Comparison of ENCODE assay signal across 16 cellular contexts in genomic region chr14:48967419-48967818, GRCh38.
DNase-seq lines count a peak whose midpoint lies in the region; ATAC-seq and TF ChIP-seq lines count a peak whose summit lies in the region.
"Had no signal": no experiment of that assay in that cellular context is flagged by ENCODE, and none has a peak within 500 bp of the region (broad histone marks: within the 10 kb centered on the region; RNA-seq: fewer than 3 reads in every experiment).

No MANE protein-coding gene starts in this region.

- ATAC-seq in IMR-90 (ENCODE audit: low read depth) (no peak), GM19463 (IDR thresholded peaks at IDR 0.05; ENCODE audit: unreplicated experiment) (no peak), T-cell (replicated peaks in 1 of 4) (no peak)

- H3K56ac ChIP-seq in IMR-90 (ENCODE audit: extremely low read depth, insufficient read depth, low read length): no peak overlapping the region

- H3K4me2 ChIP-seq in IMR-90 (ENCODE audit: low read depth, low read length): no peak overlapping the region
- no peak overlapping the region for H3K4me2 ChIP-seq in mesenchymal stem cell (ENCODE audit: low read length, poor library complexity, severe bottlenecking)
- no peak overlapping the region for H3K4me2 ChIP-seq in trophoblast cell (ENCODE audit: low read length)

- H3K36me3 ChIP-seq in IMR-90 (ENCODE audit: control insufficient read depth, insufficient read depth, low read length): no peaks in the 10 kb centered on the region
- no peaks in the 10 kb centered on the region for H3K36me3 ChIP-seq in mesenchymal stem cell (ENCODE audit: control insufficient read depth in 1 of 2, insufficient read depth in 2 of 2, low read depth in 1 of 2, low read length in 2 of 2)
- H3K36me3 ChIP-seq in trophoblast cell (ENCODE audit: control insufficient read depth in 1 of 2, insufficient read depth in 2 of 2, low read length in 2 of 2): no peaks in the 10 kb centered on the region
- H3K36me3 ChIP-seq: BE2C, HAP-1 had no signal

- TF ChIP-seq POLR2A in IMR-90 (IDR thresholded peaks at IDR 0.05; ENCODE audit: low read depth, low read length): no peak

- no peak overlapping the region for H4K5ac ChIP-seq in IMR-90 (ENCODE audit: low read depth, low read length)

- H3K27me3 Mint-ChIP-seq in T-cell: peaks cover 3 to 7% of the 10 kb centered on the region in 2 donors
- H3K27me3 Mint-ChIP-seq: CD4-positive, CD25-positive, alpha-beta regulatory T cell; CD8-positive, alpha-beta memory T cell had no signal

- H3K79me1 ChIP-seq in IMR-90 (ENCODE audit: low read depth in 1 of 2, low read length in 2 of 2): no peaks in the 10 kb centered on the region
- no peaks in the 10 kb centered on the region for H3K79me1 ChIP-seq in mesenchymal stem cell (replicated peaks; ENCODE audit: low read length, poor library complexity, severe bottlenecking)
- H3K79me1 ChIP-seq in trophoblast cell (ENCODE audit: low read length): no peaks in the 10 kb centered on the region

- no peak overlapping the region for H3K9ac ChIP-seq in IMR-90 (ENCODE audit: low read depth, low read length)
- no peak overlapping the region for H3K9ac ChIP-seq in mesenchymal stem cell (ENCODE audit: low read length)
- H3K9ac ChIP-seq in trophoblast cell (ENCODE audit: low read length): no peak overlapping the region
- H3K9ac ChIP-seq: GM23248 had no signal

- H3K27ac Mint-ChIP-seq in T-cell: no peak overlapping the region
- H3K27ac Mint-ChIP-seq: CD4-positive, CD25-positive, alpha-beta regulatory T cell; CD8-positive, alpha-beta memory T cell had no signal

- H3K79me2 ChIP-seq in trophoblast cell (ENCODE audit: control insufficient read depth, insufficient read depth, low read length, poor library complexity): no peaks in the 10 kb centered on the region

- no peak overlapping the region for H2AFZ ChIP-seq in IMR-90 (replicated peaks; ENCODE audit: low read length, poor library complexity)
- no peak overlapping the region for H2AFZ ChIP-seq in mesenchymal stem cell (ENCODE audit: low read depth, low read length)
- H2AFZ ChIP-seq in trophoblast cell (ENCODE audit: insufficient read depth, low read length, poor library complexity): no peak overlapping the region
- H2AFZ ChIP-seq: GM23248 had no signal

- no peaks in the 10 kb centered on the region for H3K9me1 ChIP-seq in IMR-90 (ENCODE audit: insufficient read depth, low read length)

- H4K8ac ChIP-seq in IMR-90 (ENCODE audit: low read depth in 2 of 2, low read length in 2 of 2) (no peak overlapping the region), mesenchymal stem cell (ENCODE audit: low read length) (no peak overlapping the region), trophoblast cell (ENCODE audit: low read depth, low read length) (no peak overlapping the region)

- intact Hi-C loops in IMR-90 (cut with micrococcal nuclease): no loop called here

- H3K27ac ChIP-seq in IMR-90 (ENCODE audit: insufficient read depth, low read length) (no peak overlapping the region), mesenchymal stem cell (ENCODE audit: low read length, poor library complexity, severe bottlenecking) (no peak overlapping the region), trophoblast cell (ENCODE audit: low read depth, low read length) (no peak overlapping the region)
- H3K27ac ChIP-seq: GM23248 had no signal

- H3K23ac ChIP-seq in IMR-90 (ENCODE audit: low read depth, low read length) (no peak overlapping the region), mesenchymal stem cell (ENCODE audit: low read length in 2 of 2) (no peak overlapping the region), trophoblast cell (ENCODE audit: low read length) (no peak overlapping the region)

- no peaks in the 10 kb centered on the region for H3K4me1 Mint-ChIP-seq in T-cell
- H3K4me1 Mint-ChIP-seq: CD4-positive, CD25-positive, alpha-beta regulatory T cell; CD8-positive, alpha-beta memory T cell had no signal

- H3K9me3 ChIP-seq in IMR-90 (ENCODE audit: control insufficient read depth, insufficient read depth, low read length) (no peaks in the 10 kb centered on the region), mesenchymal stem cell (ENCODE audit: control insufficient read depth, low read length) (no peaks in the 10 kb centered on the region), trophoblast cell (ENCODE audit: insufficient read depth, low read depth, low read length) (no peaks in the 10 kb centered on the region)
- H3K9me3 ChIP-seq: BE2C, HAP-1 had no signal

- H4K91ac ChIP-seq in IMR-90 (ENCODE audit: insufficient read depth, low read depth, low read length): no peak overlapping the region
- H4K91ac ChIP-seq in mesenchymal stem cell (ENCODE audit: low read length): no peak overlapping the region
- no peak overlapping the region for H4K91ac ChIP-seq in trophoblast cell (ENCODE audit: low read depth, low read length)

- peaks cover 0 to 4% (median 0%) of the 10 kb centered on the region in 3 donors for H3K9me3 Mint-ChIP-seq in T-cell

- no peak overlapping the region for H4K12ac ChIP-seq in trophoblast cell (ENCODE audit: low read depth, low read length)

- no peak for TF ChIP-seq CTCF in IMR-90 (conservative IDR thresholded peaks at IDR 0.05; ENCODE audit: low read depth, low read length)

- H3K4me3 ChIP-seq in IMR-90 (ENCODE audit: insufficient read depth, low read depth, low read length): no peak overlapping the region
- no peak overlapping the region for H3K4me3 ChIP-seq in mesenchymal stem cell (ENCODE audit: insufficient read depth in 1 of 2, low read depth in 1 of 2, low read length in 2 of 2)
- H3K4me3 ChIP-seq in trophoblast cell (ENCODE audit: low read depth, low read length): no peak overlapping the region
- H3K4me3 ChIP-seq: GM23248, HAP-1 had no signal

- H2BK20ac ChIP-seq in IMR-90 (ENCODE audit: low read depth, low read length): no peak overlapping the region

- dilution Hi-C loops in IMR-90 (cut with HindIII; ENCODE audit: low sequenced_read_pairs, unreplicated experiment): no loop called here

- POLR2A ChIA-PET in IMR-90 (lab: Charles Lee; ENCODE audit: unreplicated experiment): no interaction called here
- POLR2A ChIA-PET in T-cell (lab: Charles Lee): no interaction called here

- no peak overlapping the region for H2AK9ac ChIP-seq in IMR-90 (replicated peaks; ENCODE audit: low read depth, low read length, poor library complexity)

- H2BK5ac ChIP-seq in IMR-90 (ENCODE audit: low read depth, low read length, poor library complexity, severe bottlenecking) (no peak overlapping the region), mesenchymal stem cell (ENCODE audit: low read depth, low read length, poor library complexity, severe bottlenecking) (no peak overlapping the region), trophoblast cell (ENCODE audit: low read depth, low read length, poor library complexity) (no peak overlapping the region)

- no peaks in the 10 kb centered on the region for H3K36me3 Mint-ChIP-seq in T-cell
- H3K36me3 Mint-ChIP-seq: CD4-positive, CD25-positive, alpha-beta regulatory T cell; CD8-positive, alpha-beta memory T cell had no signal

- BruUV-seq in IMR-90 (replicated peaks; lab: Mats Ljungman, UMichigan): no TSS peak

- H3K4ac ChIP-seq in IMR-90 (ENCODE audit: low read depth, low read length): no peak overlapping the region
- H3K4ac ChIP-seq in mesenchymal stem cell (ENCODE audit: low read depth in 1 of 2, low read length in 2 of 2): no peak overlapping the region
- no peak overlapping the region for H3K4ac ChIP-seq in trophoblast cell (ENCODE audit: low read depth, low read length)

- no peak overlapping the region for H3K4me3 Mint-ChIP-seq in T-cell
- H3K4me3 Mint-ChIP-seq: CD4-positive, CD25-positive, alpha-beta regulatory T cell; CD8-positive, alpha-beta memory T cell had no signal

- no CpG with 5 or more reads among the region's 3 CpGs for WGBS in IMR-90 (ENCODE audit: extremely low coverage in 2 of 2, insufficient read length in 1 of 2), 2 experiments
- WGBS in mesenchymal stem cell: 51% methylated on average over 2 of the region's 3 CpGs
- no CpG with 5 or more reads among the region's 3 CpGs for WGBS in trophoblast cell (ENCODE audit: extremely low coverage, insufficient coverage, insufficient read length)

- TF ChIP-seq RAD21 in IMR-90 (IDR thresholded peaks at IDR 0.05; ENCODE audit: low read length): no peak

- H2BK15ac ChIP-seq in IMR-90 (ENCODE audit: low read depth, low read length) (no peak overlapping the region), mesenchymal stem cell (ENCODE audit: low read depth, poor library complexity, severe bottlenecking) (no peak overlapping the region)

- H2BK120ac ChIP-seq in IMR-90 (ENCODE audit: low read depth, low read length) (no peak overlapping the region), mesenchymal stem cell (ENCODE audit: low read depth, low read length) (no peak overlapping the region), trophoblast cell (ENCODE audit: insufficient read depth, low read length, poor library complexity) (no peak overlapping the region)

- CTCF ChIA-PET in IMR-90 (lab: Yijun Ruan, JAX) (interaction anchor here (0.6 kb wide), 1 partner anchor 19 kb away, joined by 3 read pairs; no protein-coding TSS in a partner anchor), T-cell (lab: Charles Lee) (no interaction called here)

- H3K27me3 ChIP-seq in IMR-90 (ENCODE audit: control insufficient read depth, insufficient read depth, low read length) (no peaks in the 10 kb centered on the region), mesenchymal stem cell (ENCODE audit: control insufficient read depth in 1 of 2, insufficient read depth in 1 of 2, low read length in 2 of 2) (no peaks in the 10 kb centered on the region), trophoblast cell (ENCODE audit: insufficient read depth, low read length) (no peaks in the 10 kb centered on the region)
- H3K27me3 ChIP-seq: BE2C had no signal

- H2AK5ac ChIP-seq in IMR-90 (ENCODE audit: low read depth, low read length) (no peak overlapping the region), mesenchymal stem cell (ENCODE audit: low read length, severe bottlenecking) (no peak overlapping the region), trophoblast cell (ENCODE audit: low read length) (no peak overlapping the region)

- no peak overlapping the region for H3K14ac ChIP-seq in IMR-90 (replicated peaks; ENCODE audit: low read depth, low read length)
- H3K14ac ChIP-seq in mesenchymal stem cell (ENCODE audit: low read length in 2 of 2): no peak overlapping the region
- H3K14ac ChIP-seq in trophoblast cell (ENCODE audit: low read length): no peak overlapping the region

- DNase-seq in IMR-90 (peak; percentile 8), OCI-M1 (lab: John Stamatoyannopoulos, UW) (peak; percentile 1), mesenchymal stem cell (peak; percentile 6), trophoblast cell (no peak), T-cell (no peak)
- DNase-seq: ACHN; BE2C; C1 segment of cervical spinal cord; CD4-positive, CD25-positive, alpha-beta regulatory T cell; CD8-positive, alpha-beta memory T cell; COR-L47; DMS 273 treated with DMSO at 0.1 percent for 48 hours; DMS53; GM23248 had no signal

- no peaks in the 10 kb centered on the region for H4K20me1 ChIP-seq in IMR-90 (ENCODE audit: insufficient read depth, low read length)

- no peak overlapping the region for H3K18ac ChIP-seq in IMR-90 (ENCODE audit: low read depth, low read length)
- no peak overlapping the region for H3K18ac ChIP-seq in mesenchymal stem cell (ENCODE audit: low read depth in 1 of 2, low read length in 2 of 2)
- H3K18ac ChIP-seq in trophoblast cell (ENCODE audit: low read length): no peak overlapping the region

- in situ Hi-C loops in IMR-90 (cut with MboI; ENCODE audit: low sequenced_read_pairs): no loop called here

- H3K4me1 ChIP-seq in IMR-90 (ENCODE audit: control insufficient read depth, insufficient read depth, low read length): no peaks in the 10 kb centered on the region
- H3K4me1 ChIP-seq in mesenchymal stem cell (ENCODE audit: control insufficient read depth, insufficient read depth, low read depth, low read length): no peaks in the 10 kb centered on the region
- H3K4me1 ChIP-seq in trophoblast cell (ENCODE audit: control insufficient read depth in 1 of 2, insufficient read depth in 2 of 2, low read length in 2 of 2): no peaks in the 10 kb centered on the region
- H3K4me1 ChIP-seq: BE2C, HAP-1 had no signal

- H2BK12ac ChIP-seq in mesenchymal stem cell (ENCODE audit: low read length in 2 of 2): no peak overlapping the region
- no peak overlapping the region for H2BK12ac ChIP-seq in trophoblast cell (ENCODE audit: low read length)

Comparison
In these comparisons a context has a peak if more than half of its experiments do, and no peak if none do; other contexts are left out.
1. DNase-seq: peak in IMR-90 (single experiment), OCI-M1 (single experiment) and mesenchymal stem cell (single experiment); none in trophoblast cell (0 of 2) and T-cell (0 of 34).